ENCODE assay signal across 9 cellular contexts in the genomic region with DNA sequence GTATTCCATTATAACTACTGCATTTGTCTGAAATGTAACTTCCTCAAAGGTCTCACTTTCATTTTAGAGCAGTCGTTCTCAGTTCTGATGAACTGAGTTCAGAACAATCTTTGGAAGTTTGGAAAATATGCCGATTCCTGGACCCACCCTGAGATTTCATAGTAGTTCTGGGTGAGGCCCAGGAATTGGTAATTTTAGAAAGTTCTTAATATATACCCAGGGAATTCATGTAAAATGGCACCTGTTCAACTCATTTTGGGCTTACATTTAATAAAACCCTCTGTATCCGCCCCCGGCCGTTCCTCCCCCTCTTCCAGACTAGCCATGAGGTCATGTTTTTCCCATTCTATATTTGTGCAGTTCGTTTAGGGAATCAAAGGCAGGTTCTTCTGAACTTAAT. TPM values are rescaled to one million over a fixed set of nuclear protein-coding genes. Genes with fewer than 3 reads are reported as not detected.
A peak's percentile ranks its signal among the peaks of the same experiment; 100 is the strongest.
DNase-seq lines count a peak whose midpoint lies in the region; FAIRE-seq and TF ChIP-seq lines count a peak whose summit lies in the region.
"Had no signal": no experiment of that assay in that cellular context is flagged by ENCODE, and none has a peak within 500 bp of the region (broad histone marks: within the 10 kb centered on the region; RNA-seq: fewer than 3 reads in every experiment).

No MANE protein-coding gene starts in this region.

- H3K9me3 ChIP-seq in adrenal gland (replicated peaks in 1 of 3): no peaks in the 10 kb centered on the region

- DNase-seq in activated naive CD4-positive, alpha-beta T cell treated with anti-CD3 and anti-CD28 coated beads, Interleukin-2, amount 10 ng/mL, durations not matched to agents 7 days and 5 days: no peak
- DNase-seq in activated naive CD4-positive, alpha-beta T cell treated with anti-CD3 and anti-CD28 coated beads, Interleukin-2, amount 50 U/mL, for 16 hours: no peak
- no peak for DNase-seq in adrenal gland
- peak; percentile 71 to 84 for DNase-seq in lung microvascular endothelial cell (ENCODE audit: low read depth in 2 of 2)
- peak; percentile 37 for DNase-seq in urothelium cell line (ENCODE audit: low spot score)
- no peak for DNase-seq in AG20443 (ENCODE audit: low spot score)
- DNase-seq in NCI-H1048 (lab: John Stamatoyannopoulos, UW): no peak
- DNase-seq in midbrain (lab: John Stamatoyannopoulos, UW): no peak

- peaks cover 28 to 54% of the 10 kb centered on the region in 2 donors for H3K4me1 ChIP-seq in adrenal gland (replicated peaks in 1 of 2)

- WGBS in adrenal gland, 4 donors: 38 to 49% (median 48%) methylated on average over 6 of the region's 6 CpGs

- FAIRE-seq in urothelium cell line (lab: Jason Lieb, UNC): no peak

- peak overlapping the region in 1 of 4 donors; percentile 7 for H3K4me3 ChIP-seq in adrenal gland

- no peak for TF ChIP-seq CTCF in adrenal gland (IDR thresholded peaks at IDR 0.05)

- H3K27ac ChIP-seq in adrenal gland: peak overlapping the region; percentile 27 to 93 (median 64)

- no peaks in the 10 kb centered on the region for H3K27me3 Mint-ChIP-seq in activated naive CD4-positive, alpha-beta T cell treated with anti-CD3 and anti-CD28 coated beads, Interleukin-2, amount 10 ng/mL, durations not matched to agents 7 days and 5 days

- intact Hi-C loops in adrenal gland (cut with DNase I): loop anchor here (5.0 to 10.0 kb wide), 3 partner anchors 105 to 183 kb away; no protein-coding TSS in a partner anchor

- CTCF ChIA-PET in activated naive CD4-positive, alpha-beta T cell treated with anti-CD3 and anti-CD28 coated beads, Interleukin-2, amount 10 ng/mL, durations not matched to agents 7 days and 5 days (lab: Charles Lee): interaction anchor here (0.7 to 6.0 kb wide), 5 partner anchors 84 to 181 kb away, joined by 3 to 116 read pairs (median 3); no protein-coding TSS in a partner anchor

- H3K27ac Mint-ChIP-seq in activated naive CD4-positive, alpha-beta T cell treated with anti-CD3 and anti-CD28 coated beads, Interleukin-2, amount 10 ng/mL, durations not matched to agents 7 days and 5 days: peak overlapping the region; percentile 81

- no peaks in the 10 kb centered on the region for H3K9me3 Mint-ChIP-seq in activated naive CD4-positive, alpha-beta T cell treated with anti-CD3 and anti-CD28 coated beads, Interleukin-2, amount 10 ng/mL, durations not matched to agents 7 days and 5 days

- no peaks in the 10 kb centered on the region for H3K36me3 Mint-ChIP-seq in activated naive CD4-positive, alpha-beta T cell treated with anti-CD3 and anti-CD28 coated beads, Interleukin-2, amount 10 ng/mL, durations not matched to agents 7 days and 5 days

- peaks cover 51% of the 10 kb centered on the region for H3K4me1 Mint-ChIP-seq in activated naive CD4-positive, alpha-beta T cell treated with anti-CD3 and anti-CD28 coated beads, Interleukin-2, amount 10 ng/mL, durations not matched to agents 7 days and 5 days

- peak overlapping the region; percentile 44 for H3K4me3 Mint-ChIP-seq in activated naive CD4-positive, alpha-beta T cell treated with anti-CD3 and anti-CD28 coated beads, Interleukin-2, amount 10 ng/mL, durations not matched to agents 7 days and 5 days

- H3K27me3 ChIP-seq in adrenal gland: no peaks in the 10 kb centered on the region

- no peaks in the 10 kb centered on the region for H3K36me3 ChIP-seq in adrenal gland (replicated peaks in 1 of 2)

- no peak for TF ChIP-seq POLR2A in adrenal gland (IDR thresholded peaks at IDR 0.05)

RNA-seq across cellular contexts. Expression of gene GSG1, which starts 5.9 kb away (rescaled TPM):
- total RNA-seq in adrenal gland (not detected), lung microvascular endothelial cell (not detected in 2 replicates)
- not detected for polyA plus RNA-seq in adrenal gland
- total RNA-seq: kidney epithelial cell had no signal

RNA-seq across cellular contexts. Expression of gene FAM234B, which starts 53.3 kb away (rescaled TPM):
- 1 to 10 TPM; 4.0 to 9.9 (median 7.2) TPM for total RNA-seq in adrenal gland
- 1 to 10 TPM in 1 of 3 donors, under 1 TPM in 2; 0.64 to 4.6 (median 0.67) TPM for polyA plus RNA-seq in adrenal gland
- 6.5 and 13.9 TPM in 2 replicates for total RNA-seq in lung microvascular endothelial cell

Comparison
In these comparisons a context has a peak if more than half of its experiments do, and no peak if none do; other contexts are left out.
1. DNase-seq: peak in lung microvascular endothelial cell (2 of 2) and urothelium cell line (single experiment); none in activated naive CD4-positive, alpha-beta T cell treated with anti-CD3 and anti-CD28 coated beads, Interleukin-2, amount 10 ng/mL, durations not matched to agents 7 days and 5 days (single experiment), activated naive CD4-positive, alpha-beta T cell treated with anti-CD3 and anti-CD28 coated beads, Interleukin-2, amount 50 U/mL, for 16 hours (single experiment), adrenal gland (0 of 7), AG20443 (single experiment), NCI-H1048 (single experiment) and midbrain (single experiment).